ENCODE assay signal across 1 cellular context in the genomic region with DNA sequence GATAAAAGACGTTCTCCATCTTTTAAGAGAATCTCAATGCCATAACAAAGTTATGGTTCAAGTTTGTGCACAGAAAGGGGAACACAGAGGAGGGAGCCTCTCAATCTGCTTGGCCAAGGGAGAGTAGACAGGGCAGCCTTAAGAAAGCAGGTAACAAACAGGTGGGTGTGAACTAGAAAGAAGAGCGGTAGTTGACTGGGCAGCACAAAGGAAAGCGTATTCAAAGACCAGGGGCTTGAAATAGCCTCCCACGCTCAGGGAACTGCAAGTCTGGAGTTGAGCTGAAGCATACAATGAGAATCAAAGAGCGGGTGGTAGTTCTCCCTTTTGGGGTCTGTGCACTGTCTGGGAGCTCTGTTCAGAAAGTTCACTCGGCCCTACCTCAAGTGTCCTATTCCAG.
TF ChIP-seq lines count a peak whose summit lies in the region.

No MANE protein-coding gene starts in this region.

TF ChIP-seq in GM23338, 12 proteins besides CTCF, POLR2A, EP300 and RAD21 (continued from another document):
- TF ChIP-seq REST (IDR thresholded peaks at IDR 0.05; ENCODE audit: unreplicated experiment), result no peak
